Comparison of ENCODE assay signal across 8 cellular contexts in genomic region chr16:20899503-20900298, GRCh38. TPM values are rescaled to one million over a fixed set of nuclear protein-coding genes. Genes with fewer than 3 reads are reported as not detected.
A peak's percentile ranks its signal among the peaks of the same experiment; 100 is the strongest.
DNase-seq lines count a peak whose midpoint lies in the region; ATAC-seq, FAIRE-seq and TF ChIP-seq lines count a peak whose summit lies in the region.

No MANE protein-coding gene starts in this region.

- H4K20me1 ChIP-seq in SK-N-SH (ENCODE audit: insufficient read depth) (peaks cover 7% of the 10 kb centered on the region; the same call in 1 of the 2 replicates), endothelial cell of umbilical vein (replicated peaks; ENCODE audit: control insufficient read depth, extremely low read depth, insufficient read depth, low read length) (no peaks in the 10 kb centered on the region), neural cell (ENCODE audit: insufficient read depth) (no peaks in the 10 kb centered on the region)

- H2AFZ ChIP-seq in SK-N-SH (ENCODE audit: low read depth) (no peak overlapping the region), endothelial cell of umbilical vein (ENCODE audit: low read depth, low read length) (peak overlapping the region; percentile 33), neural cell (ENCODE audit: low read depth, low read length) (peak overlapping the region; percentile 46)

- H3K27me3 ChIP-seq in SK-N-SH (ENCODE audit: insufficient read depth): no peaks in the 10 kb centered on the region
- no peaks in the 10 kb centered on the region for H3K27me3 ChIP-seq in endothelial cell of umbilical vein (ENCODE audit: control insufficient read depth in 2 of 2, insufficient read depth in 2 of 2, low read length in 2 of 2)
- no peaks in the 10 kb centered on the region for H3K27me3 ChIP-seq in neural cell (ENCODE audit: insufficient read depth, low read depth, low read length)

- DNase-seq in NOMO-1 treated with DMSO at 0.1 percent for 48 hours (lab: John Stamatoyannopoulos, UW; ENCODE audit: unreplicated experiment) (peak; percentile 9), NOMO-1 (lab: John Stamatoyannopoulos, UW; ENCODE audit: unreplicated experiment in 2 of 2) (no peak), SK-N-SH (peak; percentile 57), endothelial cell of umbilical vein (ENCODE audit: low read depth, low spot score) (peak; percentile 43), NCI-H2227 (lab: John Stamatoyannopoulos, UW; ENCODE audit: unreplicated experiment) (no peak), NCI-H345 (lab: John Stamatoyannopoulos, UW) (no peak)

- no peak for ATAC-seq in GM18868 (IDR thresholded peaks at IDR 0.05; ENCODE audit: unreplicated experiment)

- TF ChIP-seq EP300 in SK-N-SH (IDR thresholded peaks at IDR 0.05; ENCODE audit: borderline replicate concordance in 1 of 2, low read depth in 1 of 2, low read length in 1 of 2) (no peak), neural cell (conservative IDR thresholded peaks at IDR 0.05; ENCODE audit: poor library complexity, severe bottlenecking) (no peak)

- no peaks in the 10 kb centered on the region for H3K9me1 ChIP-seq in endothelial cell of umbilical vein (replicated peaks; ENCODE audit: control insufficient read depth, extremely low read depth, insufficient read depth, low read length)

- peak overlapping the region; percentile 96 for H3K9ac ChIP-seq in SK-N-SH
- peak overlapping the region; percentile 94 for H3K9ac ChIP-seq in endothelial cell of umbilical vein (replicated peaks; ENCODE audit: extremely low read depth, insufficient read depth, low read length)
- H3K9ac ChIP-seq in neural cell (ENCODE audit: low read length): peak overlapping the region; percentile 99

- POLR2A ChIA-PET in SK-N-SH (lab: Yijun Ruan, JAX): interaction anchor here (1.4 to 2.1 kb wide), 3 partner anchors 15 to 93 kb away, joined by 3 to 8 read pairs (median 7); partner anchors contain the start of genes ERI2 and REXO5
- POLR2A ChIA-PET in endothelial cell of umbilical vein (lab: Charles Lee): interaction anchor here (0.6 to 2.6 kb wide), 10 partner anchors 11 to 654 kb away, joined by 3 to 15 read pairs (median 4); no protein-coding TSS in a partner anchor

- H3K27ac ChIP-seq in SK-N-SH (ENCODE audit: low read depth in 2 of 2, low read length in 1 of 2) (peak overlapping the region; percentile 84 to 93), endothelial cell of umbilical vein (ENCODE audit: insufficient read depth, low read depth, low read length) (peak overlapping the region; percentile 81), neural cell (ENCODE audit: low read length) (peak overlapping the region; percentile 100)

- WGBS in SK-N-SH (ENCODE audit: low lambda C conversion rate): 2% methylated on average over 18 of the region's 23 CpGs

- no TSS peak for BruUV-seq in endothelial cell of umbilical vein (replicated peaks; lab: Mats Ljungman, UMichigan)

- TF ChIP-seq RAD21 in SK-N-SH (IDR thresholded peaks at IDR 0.05; ENCODE audit: low read length): no peak
- peak; percentile 26 for TF ChIP-seq RAD21 in neural cell (conservative IDR thresholded peaks at IDR 0.05)

- TF ChIP-seq CTCF in SK-N-SH (IDR thresholded peaks at IDR 0.05) (no peak), endothelial cell of umbilical vein (IDR thresholded peaks at IDR 0.05; ENCODE audit: extremely low read depth in 1 of 2, insufficient read depth in 1 of 2, low read depth in 1 of 2, low read length in 2 of 2) (no peak), neural cell (IDR thresholded peaks at IDR 0.05; ENCODE audit: poor library complexity, severe bottlenecking) (no peak)

- H3K4me3 ChIP-seq in SK-N-SH (ENCODE audit: low read depth in 2 of 2, low read length in 1 of 2) (peak overlapping the region; percentile 84 to 95), endothelial cell of umbilical vein (replicated peaks in 1 of 3; ENCODE audit: insufficient read depth in 1 of 3, low read depth in 1 of 3, low read length in 3 of 3) (peak overlapping the region; percentile 56 to 96 (median 83)), neural cell (ENCODE audit: low read length) (peak overlapping the region; percentile 83)

- H3K36me3 ChIP-seq in SK-N-SH (replicated peaks in 1 of 2; ENCODE audit: control insufficient read depth in 1 of 2, insufficient read depth in 2 of 2, low read length in 1 of 2) (peaks cover 11 to 26% of the 10 kb centered on the region in 2 experiments), endothelial cell of umbilical vein (ENCODE audit: control insufficient read depth in 2 of 2, extremely low read depth in 1 of 2, insufficient read depth in 2 of 2, low read length in 2 of 2) (peaks cover 7 to 11% of the 10 kb centered on the region in 2 experiments), neural cell (ENCODE audit: insufficient read depth, low read length) (no peaks in the 10 kb centered on the region)

- H3K9me3 ChIP-seq in SK-N-SH (no peaks in the 10 kb centered on the region), endothelial cell of umbilical vein (replicated peaks; ENCODE audit: control insufficient read depth, insufficient read depth, low read length) (no peaks in the 10 kb centered on the region), neural cell (ENCODE audit: low read length) (no peaks in the 10 kb centered on the region)

- TF ChIP-seq POLR2A in endothelial cell of umbilical vein (IDR thresholded peaks at IDR 0.05; ENCODE audit: low read depth, low read length): peak; percentile 50

- H3K79me2 ChIP-seq in SK-N-SH (ENCODE audit: insufficient read depth) (peaks cover 86% of the 10 kb centered on the region), endothelial cell of umbilical vein (ENCODE audit: control insufficient read depth, insufficient read depth, low read length) (peaks cover 70% of the 10 kb centered on the region), neural cell (replicated peaks; ENCODE audit: insufficient read depth, low read length) (peaks cover 59% of the 10 kb centered on the region)

- H3K4me1 ChIP-seq in SK-N-SH (ENCODE audit: control insufficient read depth in 1 of 2, insufficient read depth in 2 of 2, low read depth in 1 of 2, low read length in 1 of 2) (peaks cover 14 to 20% of the 10 kb centered on the region in 2 experiments; a peak in 3 of 4 replicates), endothelial cell of umbilical vein (ENCODE audit: control insufficient read depth, extremely low read depth, insufficient read depth, low read length) (peaks cover 52% of the 10 kb centered on the region)

- CTCF ChIA-PET in SK-N-SH (lab: Yijun Ruan, JAX) (interaction anchor here (0.6 to 2.3 kb wide), 4 partner anchors 21 to 50 kb away, joined by 3 to 10 read pairs (median 5); no protein-coding TSS in a partner anchor), endothelial cell of umbilical vein (lab: Charles Lee) (interaction anchor here (0.6 to 3.6 kb wide), 8 partner anchors 17 to 397 kb away, joined by 3 to 33 read pairs (median 4); no protein-coding TSS in a partner anchor)

- no peaks in the 10 kb centered on the region for H3F3A ChIP-seq in SK-N-SH (replicated peaks; ENCODE audit: insufficient read depth)
- no peaks in the 10 kb centered on the region for H3F3A ChIP-seq in neural cell (ENCODE audit: insufficient read depth, low read length, poor library complexity, severe bottlenecking)

- peak overlapping the region; percentile 86 for H3K4me2 ChIP-seq in SK-N-SH
- H3K4me2 ChIP-seq in endothelial cell of umbilical vein (ENCODE audit: insufficient read depth, low read length): peak overlapping the region; percentile 92
- H3K4me2 ChIP-seq in neural cell (ENCODE audit: low read length): peak overlapping the region; percentile 75

- intact Hi-C loops in endothelial cell of umbilical vein (cut with micrococcal nuclease): loop anchor here (1.0 to 5.0 kb wide), 9 partner anchors 11 to 1293 kb away; partner anchors contain the start of genes ERI2, REXO5 and THUMPD1

- dilution Hi-C loops in endothelial cell of umbilical vein (cut with MboI; ENCODE audit: extremely low pct_ligation_motif_present, low sequenced_read_pairs): no loop called here

- no peak for FAIRE-seq in endothelial cell of umbilical vein (lab: Jason Lieb, UNC)

- no peaks in the 10 kb centered on the region for H3K9me2 ChIP-seq in SK-N-SH
- no peaks in the 10 kb centered on the region for H3K9me2 ChIP-seq in neural cell (ENCODE audit: insufficient read depth, low read length)

TF ChIP-seq in neural cell, 6 proteins besides CTCF, POLR2A, EP300 and RAD21 (continues in another document):
- TF ChIP-seq POLR2AphosphoS5 (IDR thresholded peaks at IDR 0.05): no peak
- no peak for TF ChIP-seq TAF1 (IDR thresholded peaks at IDR 0.05; ENCODE audit: low read depth)
- TF ChIP-seq MXI1 (conservative IDR thresholded peaks at IDR 0.05; ENCODE audit: poor library complexity, severe bottlenecking): peak; percentile 18
- peak; percentile 32 for TF ChIP-seq SMC3 (conservative IDR thresholded peaks at IDR 0.05; ENCODE audit: poor library complexity)

RNA-seq across cellular contexts. Expression of gene DCUN1D3, which starts 0.5 kb away (rescaled TPM):
- polyA plus RNA-seq in SK-N-SH (2012; rRNA removed): 4.7 and 6.2 TPM in 2 replicates
- 4.5 and 4.7 TPM in 2 replicates for polyA plus RNA-seq in SK-N-SH (2012; cell fraction: cytosol; rRNA removed)
- polyA plus RNA-seq in SK-N-SH (2012; cell fraction: nucleus; rRNA removed): 6.8 and 7.8 TPM in 2 replicates
- 35.0 and 39.6 TPM in 2 replicates for total RNA-seq in endothelial cell of umbilical vein
- 8.8 and 10.4 TPM in 2 replicates for polyA plus RNA-seq in endothelial cell of umbilical vein
- polyA plus RNA-seq in endothelial cell of umbilical vein (2011; cell fraction: cytosol; rRNA removed): 13.5 and 14.2 TPM in 2 replicates
- polyA plus RNA-seq in endothelial cell of umbilical vein (2011; cell fraction: nucleus; rRNA removed): 28.5 and 31.3 TPM in 2 replicates
- polyA plus RNA-seq in endothelial cell of umbilical vein (2012): 15.7 and 16.5 TPM in 2 replicates
- 40.9 and 43.9 TPM in 2 replicates for polyA minus RNA-seq in endothelial cell of umbilical vein
- polyA minus RNA-seq in endothelial cell of umbilical vein (2011; cell fraction: cytosol; rRNA and poly(A)+ RNA removed): 1.6 TPM
- polyA minus RNA-seq in endothelial cell of umbilical vein (2011; cell fraction: nucleus; rRNA and poly(A)+ RNA removed): 40.7 and 47.7 TPM in 2 replicates
- 9.2 and 11.5 TPM in 2 replicates for polyA plus RNA-seq in neural cell
- polyA minus RNA-seq in neural cell: 25.8 and 27.6 TPM in 2 replicates

RNA-seq across cellular contexts. Expression of gene LYRM1, which starts 0.9 kb away (rescaled TPM):
- polyA plus RNA-seq in SK-N-SH (2012; rRNA removed) (18.1 and 21.9 TPM in 2 replicates), endothelial cell of umbilical vein (13.8 and 20.4 TPM in 2 replicates), neural cell (98.7 and 125 TPM in 2 replicates)
- 30.9 and 32.6 TPM in 2 replicates for polyA plus RNA-seq in SK-N-SH (2012; cell fraction: cytosol; rRNA removed)
- 2.8 and 8.5 TPM in 2 replicates for polyA plus RNA-seq in SK-N-SH (2012; cell fraction: nucleus; rRNA removed)
- 28.4 and 29.1 TPM in 2 replicates for total RNA-seq in endothelial cell of umbilical vein
- polyA plus RNA-seq in endothelial cell of umbilical vein (2011; cell fraction: cytosol; rRNA removed): 34.3 and 34.7 TPM in 2 replicates
- polyA plus RNA-seq in endothelial cell of umbilical vein (2011; cell fraction: nucleus; rRNA removed): 16.3 and 18.2 TPM in 2 replicates
- polyA plus RNA-seq in endothelial cell of umbilical vein (2012): 45.2 and 45.3 TPM in 2 replicates
- polyA minus RNA-seq in endothelial cell of umbilical vein (10.3 and 13.5 TPM in 2 replicates), neural cell (51.9 and 60.8 TPM in 2 replicates)
- 9.3 TPM for polyA minus RNA-seq in endothelial cell of umbilical vein (2011; cell fraction: cytosol; rRNA and poly(A)+ RNA removed)
- polyA minus RNA-seq in endothelial cell of umbilical vein (2011; cell fraction: nucleus; rRNA and poly(A)+ RNA removed): 6.7 and 7.1 TPM in 2 replicates

Comparison
In these comparisons a context has a peak if more than half of its experiments do, and no peak if none do; other contexts are left out.
1. DNase-seq: peak in NOMO-1 treated with DMSO at 0.1 percent for 48 hours (single experiment), SK-N-SH (single experiment) and endothelial cell of umbilical vein (single experiment); none in NOMO-1 (0 of 2), NCI-H2227 (single experiment) and NCI-H345 (single experiment).
2. Peak in every context shown above with its lines, with median percentiles within 50 percentile points of each other: H3K27ac ChIP-seq, H3K4me2 ChIP-seq, H3K4me3 ChIP-seq and H3K9ac ChIP-seq.